27 cellular contexts compared by ENCODE assay signal in genomic region chr5:180628827-180629702, GRCh38. TPM values are rescaled to one million over a fixed set of nuclear protein-coding genes. Genes with fewer than 3 reads are reported as not detected.
"Had no signal": no experiment of that assay in that cellular context is flagged by ENCODE, and none has a peak within 500 bp of the region (broad histone marks: within the 10 kb centered on the region; RNA-seq: fewer than 3 reads in every experiment).

No MANE protein-coding gene starts in this region.

- H3K4me2 ChIP-seq: KMS-11, PC-9, SK-N-SH had no signal

- H3K9me3 ChIP-seq: Peyer's patch, SK-N-SH had no signal

- H3K27me3 ChIP-seq: Peyer's patch had no signal

- H2AFZ ChIP-seq: PC-9 had no signal

- H3K4me3 ChIP-seq: PC-9, Peyer's patch had no signal

- H3K4me1 ChIP-seq: Peyer's patch had no signal

- H3K9ac ChIP-seq: KMS-11, SK-N-SH had no signal

- H3K27ac ChIP-seq: KMS-11, PC-9, Peyer's patch had no signal

- ATAC-seq: HepG2 had no signal

- FAIRE-seq: HepG2 had no signal

- DNase-seq: IMR-90, Kasumi-1, MM.1S, NCI-H1092 treated with DMSO at 0.1 percent for 48 hours, NCI-H1436, NCI-H187, NCI-H2029, NCI-H2081 treated with DMSO at 0.1 percent for 48 hours, NCI-H2171, NCI-H226, NCI-H446, NCI-H510A, NCI-H524 treated with DMSO at 0.1 percent for 48 hours, NCI-H69, NCI-H774, PC-9, Peyer's patch, SHP77, SK-N-SH, SW 1271 had no signal

- H3K36me3 ChIP-seq: Peyer's patch had no signal

RNA-seq across cellular contexts. Expression of gene FLT4, which starts 20.3 kb away (rescaled TPM):
- total RNA-seq: HepG2, M059J, OCI-LY7, PC-9, RPMI7951 had no signal
- polyA plus RNA-seq: HepG2 had no signal

RNA-seq across cellular contexts. Expression of gene SCGB3A1, which starts 37.8 kb away (rescaled TPM):
- total RNA-seq: HepG2, HT1080, IMR-90, M059J, OCI-LY7, PC-9, Peyer's patch, RPMI7951, SK-MEL-5 had no signal
- polyA plus RNA-seq: HepG2, IMR-90, SK-N-SH had no signal
